ENCODE assay signal across 1 cellular context in genomic region chr16:48608452-48608851, GRCh38.
A peak's percentile ranks its signal among the peaks of the same experiment; 100 is the strongest.
TF ChIP-seq lines count a peak whose summit lies in the region.

No MANE protein-coding gene starts in this region.

TF ChIP-seq in HepG2, 621 proteins besides CTCF, POLR2A, EP300 and RAD21:
- 0 out of 2 replicates have a peak, but pooled peaks have one; percentile 2 for TF ChIP-seq STAT6 (CRISPR knock-in tag; IDR thresholded peaks at IDR 0.05; ENCODE audit: borderline replicate concordance)
- TF ChIP-seq PBX3 (CRISPR knock-in tag; IDR thresholded peaks at IDR 0.05; ENCODE audit: borderline replicate concordance) = no peak
- no peak for TF ChIP-seq ZNF607 (CRISPR knock-in tag; IDR thresholded peaks at IDR 0.05; ENCODE audit: borderline replicate concordance)
- TF ChIP-seq TCF7 (IDR thresholded peaks at IDR 0.05; ENCODE audit: low read depth) = no peak
- TF ChIP-seq ZNF563 (CRISPR knock-in tag; IDR thresholded peaks at IDR 0.05) = no peak
